13 cellular contexts compared by ENCODE assay signal in the genomic region with DNA sequence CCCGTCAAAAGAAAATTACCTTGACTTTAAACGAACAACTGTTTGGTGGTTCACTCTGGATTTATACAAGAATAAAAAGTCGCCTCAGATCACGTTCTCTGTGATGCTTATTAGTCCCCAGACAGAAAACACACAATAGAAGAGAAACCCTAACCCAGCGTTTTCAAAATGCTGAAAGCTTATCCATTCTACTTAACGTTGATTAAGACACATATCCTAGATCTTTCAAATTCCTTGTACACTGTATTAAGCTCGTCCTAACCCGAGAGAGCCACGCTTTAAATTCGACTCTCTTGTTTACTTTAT. TPM values are rescaled to one million over a fixed set of nuclear protein-coding genes. Genes with fewer than 3 reads are reported as not detected.
DNase-seq lines count a peak whose midpoint lies in the region; ATAC-seq and TF ChIP-seq lines count a peak whose summit lies in the region.
"Had no signal": no experiment of that assay in that cellular context is flagged by ENCODE, and none has a peak within 500 bp of the region (broad histone marks: within the 10 kb centered on the region; RNA-seq: fewer than 3 reads in every experiment).

No MANE protein-coding gene starts in this region.

- H3K4me3 ChIP-seq in SJCRH30 = peak overlapping the region; percentile 95
- peak overlapping the region; percentile 58 for H3K4me3 ChIP-seq in fibroblast of villous mesenchyme (ENCODE audit: low read depth, low read length)
- peak overlapping the region; percentile 75 for H3K4me3 ChIP-seq in psoas muscle
- H3K4me3 ChIP-seq: A549 had no signal

- no peaks in the 10 kb centered on the region for H3K9me3 Mint-ChIP-seq in T-helper 2 cell treated with Interferon-gamma antibody and Interleukin-4, amounts not matched to agents 5 μg/mL and 100 μg/mL, for 36 hours

- TF ChIP-seq CTCF in fibroblast of villous mesenchyme (IDR thresholded peaks at IDR 0.05; ENCODE audit: insufficient read depth, low read depth, low read length) = no peak
- TF ChIP-seq CTCF in psoas muscle (IDR thresholded peaks at IDR 0.05) = no peak

- intact Hi-C loops in psoas muscle (cut with DNase I) = loop anchor here in 1 of 2 donors (1.0 to 5.0 kb wide), 2 partner anchors 10 to 229 kb away; no protein-coding TSS in a partner anchor

- H3K27ac ChIP-seq in SJCRH30 (peak overlapping the region; percentile 99), psoas muscle (peak overlapping the region; percentile 99)
- H3K27ac ChIP-seq: A549 had no signal

- peaks cover 5% of the 10 kb centered on the region for H3K4me1 Mint-ChIP-seq in T-helper 2 cell treated with Interferon-gamma antibody and Interleukin-4, amounts not matched to agents 5 μg/mL and 100 μg/mL, for 36 hours (ENCODE audit: low read depth)

- DNase-seq in T-helper 2 cell treated with Interferon-gamma antibody and Interleukin-4, amounts not matched to agents 5 μg/mL and 100 μg/mL, for 36 hours (ENCODE audit: low spot score) = no peak
- no peak for DNase-seq in T-helper 2 cell
- peak in 1 of 2 experiments; percentile 61 for DNase-seq in SJCRH30
- DNase-seq in fibroblast of villous mesenchyme (ENCODE audit: low read depth) = peak; percentile 56
- no peak for DNase-seq in psoas muscle
- DNase-seq in stimulated activated CD4-positive, alpha-beta T cell treated with anti-CD3 and anti-CD28 coated beads, Interleukin-1b, Interleukin-23, amount 100 ng/mL, for 48 hours = no peak
- no peak for DNase-seq in SIG-M5 treated with dmso at 0.1 percent for 504 hours (lab: John Stamatoyannopoulos, UW; ENCODE audit: unreplicated experiment)
- DNase-seq: activated CD4-positive, alpha-beta T cell treated with anti-CD3 and anti-CD28 coated beads, Interleukin-2, amount 50 U/mL, for 4 hours; DND-41; NCI-H774 had no signal

- no peaks in the 10 kb centered on the region for H3K36me3 Mint-ChIP-seq in T-helper 2 cell treated with Interferon-gamma antibody and Interleukin-4, amounts not matched to agents 5 μg/mL and 100 μg/mL, for 36 hours (ENCODE audit: low read depth)

- 4 to 6% (median 6%) methylated on average over 10 of the region's 10 CpGs for WGBS in psoas muscle, 3 donors

- H3K9me3 ChIP-seq in SJCRH30 (replicated peaks) (no peaks in the 10 kb centered on the region), psoas muscle (no peaks in the 10 kb centered on the region)
- H3K9me3 ChIP-seq: A549, SK-N-SH had no signal

- H3K27me3 Mint-ChIP-seq in T-helper 2 cell treated with Interferon-gamma antibody and Interleukin-4, amounts not matched to agents 5 μg/mL and 100 μg/mL, for 36 hours (ENCODE audit: low read depth) = peaks cover 96% of the 10 kb centered on the region

- ATAC-seq in psoas muscle (no peak), GM21786 (IDR thresholded peaks at IDR 0.05; ENCODE audit: unreplicated experiment) (no peak)
- ATAC-seq: A549 had no signal

- H3K4me1 ChIP-seq in SJCRH30 = peaks cover 11% of the 10 kb centered on the region
- H3K4me1 ChIP-seq in psoas muscle = peaks cover 10% of the 10 kb centered on the region
- H3K4me1 ChIP-seq: A549 had no signal

- H3K4me3 Mint-ChIP-seq in T-helper 2 cell treated with Interferon-gamma antibody and Interleukin-4, amounts not matched to agents 5 μg/mL and 100 μg/mL, for 36 hours = peak overlapping the region; percentile 60

- H3K27ac Mint-ChIP-seq in T-helper 2 cell treated with Interferon-gamma antibody and Interleukin-4, amounts not matched to agents 5 μg/mL and 100 μg/mL, for 36 hours = peak overlapping the region; percentile 34

- H3K36me3 ChIP-seq in SJCRH30 (peaks cover 47% of the 10 kb centered on the region), psoas muscle (ENCODE audit: insufficient read depth in 1 of 2, low read depth in 1 of 2) (no peaks in the 10 kb centered on the region)

- H3K27me3 ChIP-seq in SJCRH30 (no peaks in the 10 kb centered on the region), psoas muscle (ENCODE audit: insufficient read depth in 3 of 3, low read length in 2 of 3) (peaks cover 0 to 9% (median 1%) of the 10 kb centered on the region in 3 donors)

RNA-seq across cellular contexts. Expression of a gene that starts 0.8 kb away (rescaled TPM):
- 87.2 and 93.3 TPM in 2 replicates for total RNA-seq in SJCRH30 (2014; rRNA removed; shearing (Covaris generic))
- 7.8 and 25.4 TPM in 2 replicates for total RNA-seq in fibroblast of villous mesenchyme
- 10 to 100 TPM; 15.7 to 57.9 (median 43.6) TPM for total RNA-seq in psoas muscle
- 10 to 100 TPM; 12.4 to 66.3 (median 54.2) TPM for polyA plus RNA-seq in psoas muscle
- polyA plus RNA-seq: SK-N-SH had no signal
